ENCODE assay signal across 1 cellular context in genomic region chr1:21550866-21551475, GRCh38.
TF ChIP-seq lines count a peak whose summit lies in the region.

No MANE protein-coding gene starts in this region.

TF ChIP-seq in GM23338, 12 proteins besides CTCF, POLR2A, EP300 and RAD21:
- TF ChIP-seq POLR2AphosphoS5 (IDR thresholded peaks at IDR 0.05; ENCODE audit: low read depth), result no peak
- no peak for TF ChIP-seq STAT1 (IDR thresholded peaks at IDR 0.05; ENCODE audit: unreplicated experiment)
- no peak for TF ChIP-seq JUNB (IDR thresholded peaks at IDR 0.05; ENCODE audit: unreplicated experiment)
- TF ChIP-seq NANOG (IDR thresholded peaks at IDR 0.05; ENCODE audit: borderline replicate concordance), result no peak
